ENCODE assay signal across 1 cellular context in the genomic region with DNA sequence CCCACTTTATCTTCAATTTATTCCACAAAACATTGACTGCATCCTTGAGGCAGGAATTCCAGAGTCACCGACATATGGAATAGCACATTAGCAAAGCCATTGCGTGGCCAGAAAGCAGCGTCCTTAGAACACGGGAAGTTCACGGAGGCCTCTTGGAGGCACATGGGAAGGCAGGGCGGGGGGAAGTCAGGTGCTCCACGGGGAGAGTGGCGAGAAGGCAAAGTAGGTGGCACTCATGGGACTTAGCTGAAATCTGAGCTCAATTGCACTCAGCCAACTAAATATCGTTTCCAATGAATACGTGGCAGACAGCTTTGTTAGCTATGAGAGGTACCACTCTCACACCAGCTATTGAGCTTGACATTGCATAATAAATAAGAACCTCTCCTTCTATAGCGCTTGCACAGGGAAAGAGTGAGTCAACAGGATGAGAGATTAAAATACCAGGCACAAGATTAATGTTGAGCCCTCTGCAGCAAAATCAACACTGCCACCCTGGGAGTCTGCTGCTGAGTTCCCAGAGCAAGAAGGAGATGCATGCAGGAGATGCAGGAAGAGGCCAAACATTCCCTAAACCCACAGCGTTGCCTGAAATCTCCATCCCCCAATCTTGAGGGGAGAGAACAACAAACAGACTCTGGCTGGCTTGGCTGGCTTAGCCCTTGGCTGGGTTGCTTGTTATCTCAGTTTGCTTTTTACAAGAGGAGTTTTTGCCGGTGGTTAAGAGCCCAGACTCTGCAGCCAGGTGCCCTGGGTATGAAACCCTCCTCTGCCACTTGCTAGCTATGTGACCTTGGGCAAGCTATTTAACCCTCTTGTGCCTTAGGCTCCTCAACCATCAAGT.
TF ChIP-seq lines count a peak whose summit lies in the region.

No MANE protein-coding gene starts in this region.

TF ChIP-seq in SK-N-SH, 30 proteins besides CTCF, POLR2A, EP300 and RAD21 (continued from another document):
- TF ChIP-seq, protein P1, sequence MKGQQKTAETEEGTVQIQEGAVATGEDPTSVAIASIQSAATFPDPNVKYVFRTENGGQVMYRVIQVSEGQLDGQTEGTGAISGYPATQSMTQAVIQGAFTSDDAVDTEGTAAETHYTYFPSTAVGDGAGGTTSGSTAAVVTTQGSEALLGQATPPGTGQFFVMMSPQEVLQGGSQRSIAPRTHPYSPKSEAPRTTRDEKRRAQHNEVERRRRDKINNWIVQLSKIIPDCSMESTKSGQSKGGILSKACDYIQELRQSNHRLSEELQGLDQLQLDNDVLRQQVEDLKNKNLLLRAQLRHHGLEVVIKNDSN (IDR thresholded peaks at IDR 0.05; ENCODE audit: borderline replicate concordance, low read depth), result 0 out of 2 replicates have a peak, but pooled peaks have one; percentile 5
- TF ChIP-seq, protein P2, sequence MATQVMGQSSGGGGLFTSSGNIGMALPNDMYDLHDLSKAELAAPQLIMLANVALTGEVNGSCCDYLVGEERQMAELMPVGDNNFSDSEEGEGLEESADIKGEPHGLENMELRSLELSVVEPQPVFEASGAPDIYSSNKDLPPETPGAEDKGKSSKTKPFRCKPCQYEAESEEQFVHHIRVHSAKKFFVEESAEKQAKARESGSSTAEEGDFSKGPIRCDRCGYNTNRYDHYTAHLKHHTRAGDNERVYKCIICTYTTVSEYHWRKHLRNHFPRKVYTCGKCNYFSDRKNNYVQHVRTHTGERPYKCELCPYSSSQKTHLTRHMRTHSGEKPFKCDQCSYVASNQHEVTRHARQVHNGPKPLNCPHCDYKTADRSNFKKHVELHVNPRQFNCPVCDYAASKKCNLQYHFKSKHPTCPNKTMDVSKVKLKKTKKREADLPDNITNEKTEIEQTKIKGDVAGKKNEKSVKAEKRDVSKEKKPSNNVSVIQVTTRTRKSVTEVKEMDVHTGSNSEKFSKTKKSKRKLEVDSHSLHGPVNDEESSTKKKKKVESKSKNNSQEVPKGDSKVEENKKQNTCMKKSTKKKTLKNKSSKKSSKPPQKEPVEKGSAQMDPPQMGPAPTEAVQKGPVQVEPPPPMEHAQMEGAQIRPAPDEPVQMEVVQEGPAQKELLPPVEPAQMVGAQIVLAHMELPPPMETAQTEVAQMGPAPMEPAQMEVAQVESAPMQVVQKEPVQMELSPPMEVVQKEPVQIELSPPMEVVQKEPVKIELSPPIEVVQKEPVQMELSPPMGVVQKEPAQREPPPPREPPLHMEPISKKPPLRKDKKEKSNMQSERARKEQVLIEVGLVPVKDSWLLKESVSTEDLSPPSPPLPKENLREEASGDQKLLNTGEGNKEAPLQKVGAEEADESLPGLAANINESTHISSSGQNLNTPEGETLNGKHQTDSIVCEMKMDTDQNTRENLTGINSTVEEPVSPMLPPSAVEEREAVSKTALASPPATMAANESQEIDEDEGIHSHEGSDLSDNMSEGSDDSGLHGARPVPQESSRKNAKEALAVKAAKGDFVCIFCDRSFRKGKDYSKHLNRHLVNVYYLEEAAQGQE (IDR thresholded peaks at IDR 0.05; ENCODE audit: low read depth, low read length), result 0 out of 2 replicates have a peak, but pooled peaks have one; percentile 65
- no peak for TF ChIP-seq YY1 (IDR thresholded peaks at IDR 0.05; ENCODE audit: low read depth)
- peak; percentile 72; the same call in 1 of the 2 replicates for TF ChIP-seq POLR2AphosphoS5 (IDR thresholded peaks at IDR 0.05; ENCODE audit: low read depth, low read length)
- TF ChIP-seq CHD2 (IDR thresholded peaks at IDR 0.05; ENCODE audit: low read length, partially characterized antibody), result no peak
- TF ChIP-seq, protein P3, sequence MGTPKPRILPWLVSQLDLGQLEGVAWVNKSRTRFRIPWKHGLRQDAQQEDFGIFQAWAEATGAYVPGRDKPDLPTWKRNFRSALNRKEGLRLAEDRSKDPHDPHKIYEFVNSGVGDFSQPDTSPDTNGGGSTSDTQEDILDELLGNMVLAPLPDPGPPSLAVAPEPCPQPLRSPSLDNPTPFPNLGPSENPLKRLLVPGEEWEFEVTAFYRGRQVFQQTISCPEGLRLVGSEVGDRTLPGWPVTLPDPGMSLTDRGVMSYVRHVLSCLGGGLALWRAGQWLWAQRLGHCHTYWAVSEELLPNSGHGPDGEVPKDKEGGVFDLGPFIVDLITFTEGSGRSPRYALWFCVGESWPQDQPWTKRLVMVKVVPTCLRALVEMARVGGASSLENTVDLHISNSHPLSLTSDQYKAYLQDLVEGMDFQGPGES (IDR thresholded peaks at IDR 0.05; ENCODE audit: low read depth, low read length), result no peak
- no peak for TF ChIP-seq EZH2phosphoT487 (IDR thresholded peaks at IDR 0.05; ENCODE audit: borderline replicate concordance, low read depth)
- TF ChIP-seq TEAD4 (IDR thresholded peaks at IDR 0.05; ENCODE audit: borderline replicate concordance, insufficient read depth), result peak; percentile 94
- no peak for TF ChIP-seq GATA2 (CRISPR knock-in tag; IDR thresholded peaks at IDR 0.05)
- TF ChIP-seq GABPA (IDR thresholded peaks at IDR 0.05; ENCODE audit: low read depth), result no peak
- peak; percentile 33; the same call in 1 of the 2 replicates for TF ChIP-seq ELF1 (IDR thresholded peaks at IDR 0.05)
